In the genomic region with DNA sequence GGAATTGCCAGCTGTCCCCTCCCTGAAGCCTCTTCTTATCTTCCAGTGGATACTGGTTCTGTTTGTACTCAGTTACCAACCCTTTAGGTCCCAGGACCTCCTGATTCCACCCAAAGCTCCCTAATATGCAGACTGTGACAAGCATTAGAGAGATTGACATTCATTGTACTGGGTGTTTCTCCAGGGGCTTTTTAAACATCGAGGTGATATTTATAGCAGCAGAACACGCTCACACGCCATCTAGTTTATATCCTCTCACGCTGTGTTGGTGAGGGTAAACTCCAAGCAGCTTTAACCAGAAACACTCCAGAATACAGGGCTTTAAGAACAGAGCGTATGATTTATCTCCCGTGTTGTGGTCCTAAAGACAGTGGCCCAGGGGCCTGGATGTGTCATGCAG, we compare ENCODE assay signal across 34 cellular contexts.
"Had no signal": no experiment of that assay in that cellular context is flagged by ENCODE, and none has a peak within 500 bp of the region (broad histone marks: within the 10 kb centered on the region; RNA-seq: fewer than 3 reads in every experiment).

No MANE protein-coding gene starts in this region.

- H3K4me1 ChIP-seq: adrenal gland, body of pancreas, breast epithelium had no signal

- DNase-seq: activated B cell treated with CpG ODN at 0.5 μM for 24 hours; activated CD4-positive, alpha-beta memory T cell treated with anti-CD3 and anti-CD28 coated beads for 36 hours; activated CD4-positive, alpha-beta T cell treated with anti-CD3 and anti-CD28 coated beads for 4 hours; activated CD4-positive, alpha-beta T cell treated with anti-CD3 and anti-CD28 coated beads, Interleukin-2, amount 10 ng/mL, durations not matched to agents 24 days and 14 days; activated CD4-positive, alpha-beta T cell treated with anti-CD3 and anti-CD28 coated beads, Interleukin-2, amount 50 U/mL, for 1 hour; activated CD4-positive, alpha-beta T cell treated with anti-CD3 and anti-CD28 coated beads, Interleukin-2, amount 50 U/mL, for 4 hours; activated CD4-positive, CD25-positive, alpha-beta regulatory T cell treated with anti-CD3 and anti-CD28 coated beads, Interleukin-2, amount 50 U/mL, for 72 hours; activated CD8-positive, alpha-beta memory T cell treated with anti-CD3 and anti-CD28 coated beads, Interleukin-2, amount 50 U/mL, for 4 hours; activated CD8-positive, alpha-beta T cell treated with anti-CD3 and anti-CD28 coated beads for 36 hours; activated effector memory CD4-positive, alpha-beta T cell treated with anti-CD3 and anti-CD28 coated beads, Interleukin-2, amount 50 U/mL, for 16 hours; activated gamma-delta T cell treated with Interleukin-2 at 50 U/mL for 16 hours; activated naive CD4-positive, alpha-beta T cell; activated naive CD4-positive, alpha-beta T cell treated with anti-CD3 and anti-CD28 coated beads for 36 hours; activated naive CD4-positive, alpha-beta T cell treated with anti-CD3 and anti-CD28 coated beads, Interleukin-2, amount 50 U/mL, for 16 hours; activated naive CD8-positive, alpha-beta T cell treated with anti-CD3 and anti-CD28 coated beads for 36 hours; activated T-cell treated with anti-CD3 and anti-CD28 coated beads for 4 hours; activated T-cell treated with anti-CD3 and anti-CD28 coated beads, Interleukin-2, amount 50 U/mL, for 1 hour; activated T-cell treated with anti-CD3 and anti-CD28 coated beads, Interleukin-2, amount 50 U/mL, for 4 hours; activated T-cell treated with anti-CD3 and anti-CD28 coated beads, Interleukin-2, amount 50 U/mL, for 72 hours; adrenal gland; amniotic stem cell; aorta; body of pancreas; brain microvascular endothelial cell; caudate nucleus; cerebellar nuclear complex; T-helper 2 cell; T-helper 9 cell had no signal

- H3K27ac ChIP-seq: adrenal gland, body of pancreas, brain microvascular endothelial cell, breast epithelium, VCaP had no signal

- H3K4me3 ChIP-seq: adrenal gland, body of pancreas, breast epithelium had no signal

- FAIRE-seq: astrocyte, TTC549 had no signal

- H3K9me3 ChIP-seq: adrenal gland, body of pancreas had no signal

- H3K36me3 ChIP-seq: adrenal gland, brain microvascular endothelial cell, breast epithelium had no signal

- H3K27me3 ChIP-seq: adrenal gland, body of pancreas, brain microvascular endothelial cell had no signal

- ATAC-seq: activated CD8-positive, alpha-beta T cell treated with anti-CD3 and anti-CD28 coated beads for 36 hours; activated naive CD4-positive, alpha-beta T cell treated with anti-CD3 and anti-CD28 coated beads, Interleukin-2, amount 50 U/mL, for 72 hours; activated T-cell treated with anti-CD3 and anti-CD28 coated beads, Interleukin-2, amount 50 U/mL, for 4 hours; activated T-cell treated with anti-CD3 and anti-CD28 coated beads, Interleukin-2, amount 50 U/mL, for 72 hours; activated T-helper 17 cell treated with anti-CD3 and anti-CD28 coated beads, Interleukin-2, amount 50 U/mL, for 72 hours; body of pancreas had no signal
